In genomic region chr15:52717924-52718323, GRCh38 we compare ENCODE assay signal across 1 cellular context.
A peak's percentile ranks its signal among the peaks of the same experiment; 100 is the strongest.
TF ChIP-seq lines count a peak whose summit lies in the region.

No MANE protein-coding gene starts in this region.

TF ChIP-seq in K562, 482 proteins besides CTCF, POLR2A, EP300 and RAD21 (continued from another document):
- TF ChIP-seq TRIM24 (IDR thresholded peaks at IDR 0.05) = 0 out of 4 replicates have a peak, but pooled peaks of 1 of the 2 experiments have one; percentile 24
- TF ChIP-seq ZNF12 (CRISPR knock-in tag; IDR thresholded peaks at IDR 0.05) = no peak
- TF ChIP-seq ZNF146 (CRISPR knock-in tag; IDR thresholded peaks at IDR 0.05; ENCODE audit: unreplicated experiment) = no peak
- TF ChIP-seq ZC3H8 (IDR thresholded peaks at IDR 0.05) = no peak
- TF ChIP-seq TBL1XR1 (IDR thresholded peaks at IDR 0.05; ENCODE audit: low read length in 2 of 2) = no peak
